Comparison of ENCODE assay signal across 1 cellular context in genomic region chr14:105020815-105021655, GRCh38.
TF ChIP-seq lines count a peak whose summit lies in the region.

Gene CDCA4, minus strand, starts transcription at chr14:105021083. Its CDS starts 9,154 bp downstream, at chr14:105011929.

TF ChIP-seq in HepG2, 621 proteins besides CTCF, POLR2A, EP300 and RAD21 (continued from another document and continues in another):
- peak; percentile 87 for TF ChIP-seq USF2 (IDR thresholded peaks at IDR 0.05; ENCODE audit: low read depth, low read length)
- TF ChIP-seq USF2 (CRISPR knock-in tag; IDR thresholded peaks at IDR 0.05; ENCODE audit: borderline replicate concordance), result peak; percentile 84; the same call in 1 of the 2 replicates
- peak; percentile 78; the same call in 1 of the 2 replicates for TF ChIP-seq ZNF816 (CRISPR knock-in tag; IDR thresholded peaks at IDR 0.05; ENCODE audit: borderline replicate concordance)
- TF ChIP-seq DNMT3B (CRISPR knock-in tag; conservative IDR thresholded peaks at IDR 0.05), result 0 out of 2 replicates have a peak, but pooled peaks have one; percentile 51
- peak; percentile 68; the same call in 1 of the 2 replicates for TF ChIP-seq KMT2B (CRISPR knock-in tag; IDR thresholded peaks at IDR 0.05)
- no peak for TF ChIP-seq ZNF24 (IDR thresholded peaks at IDR 0.05)
- TF ChIP-seq SPEN (CRISPR knock-in tag; IDR thresholded peaks at IDR 0.05; ENCODE audit: low read depth), result peak; percentile 54; the same call in 1 of the 2 replicates
- TF ChIP-seq ZNF546 (CRISPR knock-in tag; conservative IDR thresholded peaks at IDR 0.05), result 0 out of 2 replicates have a peak, but pooled peaks have one; percentile 56
- TF ChIP-seq KMT2A (CRISPR knock-in tag; IDR thresholded peaks at IDR 0.05), result no peak
- no peak for TF ChIP-seq RFXAP (CRISPR knock-in tag; IDR thresholded peaks at IDR 0.05; ENCODE audit: borderline replicate concordance)
- no peak for TF ChIP-seq MBD4 (IDR thresholded peaks at IDR 0.05; ENCODE audit: borderline replicate concordance, low read length)
- no peak for TF ChIP-seq ATF1 (CRISPR knock-in tag; IDR thresholded peaks at IDR 0.05)
- no peak for TF ChIP-seq ZNF550 (CRISPR knock-in tag; IDR thresholded peaks at IDR 0.05; ENCODE audit: borderline replicate concordance)
- peak; percentile 86 for TF ChIP-seq ZFY (CRISPR knock-in tag; IDR thresholded peaks at IDR 0.05)
- no peak for TF ChIP-seq ESRRA (CRISPR knock-in tag; IDR thresholded peaks at IDR 0.05; ENCODE audit: low read depth)
- no peak for TF ChIP-seq ARID2 (CRISPR knock-in tag; IDR thresholded peaks at IDR 0.05; ENCODE audit: borderline replicate concordance)
- TF ChIP-seq ZFAT (CRISPR knock-in tag; conservative IDR thresholded peaks at IDR 0.05), result no peak
- no peak for TF ChIP-seq HNRNPUL1 (IDR thresholded peaks at IDR 0.05; ENCODE audit: low read depth, low read length)
- TF ChIP-seq ZNF30 (CRISPR knock-in tag; IDR thresholded peaks at IDR 0.05), result no peak
- TF ChIP-seq KDM1A (CRISPR knock-in tag; IDR thresholded peaks at IDR 0.05), result no peak
- TF ChIP-seq NR3C1 (CRISPR knock-in tag; IDR thresholded peaks at IDR 0.05), result no peak
- TF ChIP-seq THAP7 (CRISPR knock-in tag; IDR thresholded peaks at IDR 0.05), result no peak
- no peak for TF ChIP-seq ZNF776 (CRISPR knock-in tag; IDR thresholded peaks at IDR 0.05)
- TF ChIP-seq ZNF549 (CRISPR knock-in tag; IDR thresholded peaks at IDR 0.05), result no peak
- no peak for TF ChIP-seq ZNF646 (CRISPR knock-in tag; IDR thresholded peaks at IDR 0.05)
- no peak for TF ChIP-seq TCF12 (IDR thresholded peaks at IDR 0.05)
- no peak for TF ChIP-seq TCF12 (CRISPR knock-in tag; IDR thresholded peaks at IDR 0.05)
- TF ChIP-seq FOXP4 (CRISPR knock-in tag; IDR thresholded peaks at IDR 0.05), result no peak
- no peak for TF ChIP-seq ZBTB3 (CRISPR knock-in tag; IDR thresholded peaks at IDR 0.05; ENCODE audit: borderline replicate concordance, low read depth)
- no peak for TF ChIP-seq FOXO1 (CRISPR knock-in tag; IDR thresholded peaks at IDR 0.05)
- TF ChIP-seq ZBTB34 (CRISPR knock-in tag; IDR thresholded peaks at IDR 0.05), result no peak
- TF ChIP-seq ATF2 (CRISPR knock-in tag; IDR thresholded peaks at IDR 0.05), result no peak
- TF ChIP-seq ELF4 (CRISPR knock-in tag; IDR thresholded peaks at IDR 0.05; ENCODE audit: borderline replicate concordance), result no peak
- no peak for TF ChIP-seq TCF7 (IDR thresholded peaks at IDR 0.05; ENCODE audit: low read depth)
- no peak for TF ChIP-seq CREB3 (CRISPR knock-in tag; IDR thresholded peaks at IDR 0.05)
- TF ChIP-seq KLF13 (CRISPR knock-in tag; IDR thresholded peaks at IDR 0.05), result no peak
- no peak for TF ChIP-seq ZNF619 (CRISPR knock-in tag; IDR thresholded peaks at IDR 0.05)
- TF ChIP-seq ZNF879 (CRISPR knock-in tag; IDR thresholded peaks at IDR 0.05), result no peak
- TF ChIP-seq FIP1L1 (IDR thresholded peaks at IDR 0.05; ENCODE audit: borderline replicate concordance, insufficient read depth, low read depth, low read length), result no peak
- TF ChIP-seq TRIM22 (IDR thresholded peaks at IDR 0.05), result no peak
- no peak for TF ChIP-seq ZNF414 (CRISPR knock-in tag; IDR thresholded peaks at IDR 0.05)
- TF ChIP-seq NFKB2 (CRISPR knock-in tag; IDR thresholded peaks at IDR 0.05; ENCODE audit: borderline replicate concordance), result peak; percentile 63; the same call in 1 of the 2 replicates
- no peak for TF ChIP-seq MIER3 (CRISPR knock-in tag; IDR thresholded peaks at IDR 0.05; ENCODE audit: borderline replicate concordance)
- TF ChIP-seq ZNF34 (CRISPR knock-in tag; IDR thresholded peaks at IDR 0.05; ENCODE audit: borderline replicate concordance), result no peak
- TF ChIP-seq YEATS2 (CRISPR knock-in tag; IDR thresholded peaks at IDR 0.05; ENCODE audit: borderline replicate concordance), result peak; percentile 58; the same call in 1 of the 2 replicates
- no peak for TF ChIP-seq CCAR2 (optimal IDR thresholded peaks at IDR 0.05; ENCODE audit: low read depth, low read length)
- TF ChIP-seq LBX2 (CRISPR knock-in tag; IDR thresholded peaks at IDR 0.05; ENCODE audit: borderline replicate concordance), result 0 out of 2 replicates have a peak, but pooled peaks have one; percentile 2
- TF ChIP-seq ZSCAN9 (CRISPR knock-in tag; IDR thresholded peaks at IDR 0.05; ENCODE audit: borderline replicate concordance), result peak; percentile 44; the same call in 1 of the 2 replicates
- peak; percentile 63; the same call in 1 of the 2 replicates for TF ChIP-seq ZNF724P (CRISPR knock-in tag; IDR thresholded peaks at IDR 0.05; ENCODE audit: borderline replicate concordance)
- no peak for TF ChIP-seq BATF2 (CRISPR knock-in tag; IDR thresholded peaks at IDR 0.05)
